Comparison of ENCODE assay signal across 19 cellular contexts in genomic region chr3:51676102-51676640, GRCh38. TPM values are rescaled to one million over a fixed set of nuclear protein-coding genes. Genes with fewer than 3 reads are reported as not detected.
DNase-seq lines count a peak whose midpoint lies in the region; ATAC-seq and TF ChIP-seq lines count a peak whose summit lies in the region.
"Had no signal": no experiment of that assay in that cellular context is flagged by ENCODE, and none has a peak within 500 bp of the region (broad histone marks: within the 10 kb centered on the region; RNA-seq: fewer than 3 reads in every experiment).

No MANE protein-coding gene starts in this region.

- no peak overlapping the region for H3K27ac ChIP-seq in left ventricle myocardium inferior (replicated peaks)
- no peak overlapping the region for H3K27ac ChIP-seq in right atrium auricular region
- H3K27ac ChIP-seq: prostate gland, testis, VCaP had no signal

- in situ Hi-C loops in HAP-1 (cut with MboI; ENCODE audit: low sequenced_read_pairs) = no loop called here

- ATAC-seq in naive thymus-derived CD8-positive, alpha-beta T cell = no peak
- ATAC-seq: left cardiac atrium had no signal

- H3K4me3 Mint-ChIP-seq in activated T-helper 1 cell treated with anti-CD3 and anti-CD28 coated beads, Interleukin-12 subunit alpha, Interleukin-12 subunit beta, Interleukin-2, Interleukin-4 antibody, amounts not matched to agents 30 ng/mL and 10 ng/mL and 1 ng/mL, durations not matched to agents 14 hours and 24 hours and 36 hours = no peak overlapping the region
- H3K4me3 Mint-ChIP-seq in naive thymus-derived CD8-positive, alpha-beta T cell = peak overlapping the region in 6 of 10 donors; percentile 40 to 62 (median 56)
- H3K4me3 Mint-ChIP-seq: HFFc6, nephron progenitor cell had no signal

- H3K27ac Mint-ChIP-seq in activated T-helper 1 cell treated with anti-CD3 and anti-CD28 coated beads, Interleukin-12 subunit alpha, Interleukin-12 subunit beta, Interleukin-2, Interleukin-4 antibody, amounts not matched to agents 30 ng/mL and 10 ng/mL and 1 ng/mL, durations not matched to agents 14 hours and 24 hours and 36 hours = peak overlapping the region; percentile 85
- H3K27ac Mint-ChIP-seq in naive thymus-derived CD8-positive, alpha-beta T cell = peak overlapping the region in 9 of 10 donors; percentile 25 to 92 (median 61)
- H3K27ac Mint-ChIP-seq: nephron progenitor cell had no signal

- H3K36me3 Mint-ChIP-seq in activated T-helper 1 cell treated with anti-CD3 and anti-CD28 coated beads, Interleukin-12 subunit alpha, Interleukin-12 subunit beta, Interleukin-2, Interleukin-4 antibody, amounts not matched to agents 30 ng/mL and 10 ng/mL and 1 ng/mL, durations not matched to agents 14 hours and 24 hours and 36 hours (ENCODE audit: low read depth) = peaks cover 24% of the 10 kb centered on the region
- H3K36me3 Mint-ChIP-seq in naive thymus-derived CD8-positive, alpha-beta T cell = peaks cover 0 to 22% (median 7%) of the 10 kb centered on the region in 3 donors

- H3K27me3 Mint-ChIP-seq in activated T-helper 1 cell treated with anti-CD3 and anti-CD28 coated beads, Interleukin-12 subunit alpha, Interleukin-12 subunit beta, Interleukin-2, Interleukin-4 antibody, amounts not matched to agents 30 ng/mL and 10 ng/mL and 1 ng/mL, durations not matched to agents 14 hours and 24 hours and 36 hours (ENCODE audit: insufficient read depth) = no peaks in the 10 kb centered on the region
- H3K27me3 Mint-ChIP-seq in naive thymus-derived CD8-positive, alpha-beta T cell = no peaks in the 10 kb centered on the region

- POLR2A ChIA-PET in naive thymus-derived CD8-positive, alpha-beta T cell (lab: Charles Lee) = interaction anchor here (0.6 kb wide), 2 partner anchors 142 to 176 kb away, joined by 3 to 4 read pairs; no protein-coding TSS in a partner anchor

- H3K27me3 ChIP-seq in left ventricle myocardium inferior (ENCODE audit: low read depth) (no peaks in the 10 kb centered on the region), right atrium auricular region (no peaks in the 10 kb centered on the region), HAP-1 (ENCODE audit: low read depth) (no peaks in the 10 kb centered on the region)
- H3K27me3 ChIP-seq: testis had no signal

- TF ChIP-seq CTCF in left ventricle myocardium inferior (IDR thresholded peaks at IDR 0.05; ENCODE audit: borderline replicate concordance) (no peak), right atrium auricular region (IDR thresholded peaks at IDR 0.05) (no peak)

- peaks cover 86% of the 10 kb centered on the region for H3K4me1 Mint-ChIP-seq in activated T-helper 1 cell treated with anti-CD3 and anti-CD28 coated beads, Interleukin-12 subunit alpha, Interleukin-12 subunit beta, Interleukin-2, Interleukin-4 antibody, amounts not matched to agents 30 ng/mL and 10 ng/mL and 1 ng/mL, durations not matched to agents 14 hours and 24 hours and 36 hours (ENCODE audit: low read depth)
- peaks cover 58 to 96% (median 91%) of the 10 kb centered on the region in 4 donors for H3K4me1 Mint-ChIP-seq in naive thymus-derived CD8-positive, alpha-beta T cell

- H3K9me3 ChIP-seq in left ventricle myocardium inferior (replicated peaks) (no peaks in the 10 kb centered on the region), right atrium auricular region (no peaks in the 10 kb centered on the region), HAP-1 (no peaks in the 10 kb centered on the region)
- H3K9me3 ChIP-seq: prostate gland, testis had no signal

- H3K36me3 ChIP-seq in left ventricle myocardium inferior (peaks cover 24% of the 10 kb centered on the region), right atrium auricular region (peaks cover 24% of the 10 kb centered on the region), HAP-1 (replicated peaks) (peaks cover 11% of the 10 kb centered on the region; the same call in 1 of the 2 replicates)
- H3K36me3 ChIP-seq: prostate gland had no signal

- no peaks in the 10 kb centered on the region for H3K9me3 Mint-ChIP-seq in activated T-helper 1 cell treated with anti-CD3 and anti-CD28 coated beads, Interleukin-12 subunit alpha, Interleukin-12 subunit beta, Interleukin-2, Interleukin-4 antibody, amounts not matched to agents 30 ng/mL and 10 ng/mL and 1 ng/mL, durations not matched to agents 14 hours and 24 hours and 36 hours
- no peaks in the 10 kb centered on the region for H3K9me3 Mint-ChIP-seq in naive thymus-derived CD8-positive, alpha-beta T cell
- H3K9me3 Mint-ChIP-seq: HFFc6, nephron progenitor cell had no signal

- no peak overlapping the region for H3K4me3 ChIP-seq in left ventricle myocardium inferior
- H3K4me3 ChIP-seq in right atrium auricular region = no peak overlapping the region
- H3K4me3 ChIP-seq in HAP-1 = no peak overlapping the region
- H3K4me3 ChIP-seq: prostate gland, smooth muscle cell, testis had no signal

- DNase-seq in left ventricle myocardium inferior (peak; percentile 2), right atrium auricular region (ENCODE audit: low spot score) (no peak), HAP-1 (ENCODE audit: low spot score in 2 of 2) (no peak), superior temporal gyrus (ENCODE audit: extremely low spot score) (no peak)
- no peak for DNase-seq in activated T-helper 1 cell treated with anti-CD3 and anti-CD28 coated beads, Interleukin-12 subunit alpha, Interleukin-12 subunit beta, Interleukin-2, Interleukin-4 antibody, amounts not matched to agents 30 ng/mL and 10 ng/mL and 1 ng/mL, durations not matched to agents 14 hours and 24 hours and 36 hours (ENCODE audit: low spot score)
- DNase-seq in naive thymus-derived CD8-positive, alpha-beta T cell = no peak
- DNase-seq in stimulated activated CD4-positive, alpha-beta T cell treated with anti-CD3 and anti-CD28 coated beads, Interleukin-4, amount 100 ng/mL, for 1 hour = no peak
- DNase-seq: COR-L47, HFFc6, left cardiac atrium, NCI-H1694 treated with DMSO at 0.1 percent for 48 hours, NCI-H774, nephron progenitor cell, SIG-M5, testis had no signal

- peaks cover 77% of the 10 kb centered on the region for H3K4me1 ChIP-seq in left ventricle myocardium inferior
- H3K4me1 ChIP-seq in right atrium auricular region = peaks cover 0 to 61% of the 10 kb centered on the region in 2 donors
- peaks cover 8% of the 10 kb centered on the region for H3K4me1 ChIP-seq in HAP-1

- intact Hi-C loops in left ventricle myocardium inferior (cut with micrococcal nuclease) = no loop called here
- intact Hi-C loops in activated T-helper 1 cell treated with anti-CD3 and anti-CD28 coated beads, Interleukin-12 subunit alpha, Interleukin-12 subunit beta, Interleukin-2, Interleukin-4 antibody, amounts not matched to agents 30 ng/mL and 10 ng/mL and 1 ng/mL, durations not matched to agents 14 hours and 24 hours and 36 hours (cut with micrococcal nuclease) = no loop called here

RNA-seq across cellular contexts. Expression of gene TEX264, which starts 5.1 kb away (rescaled TPM):
- total RNA-seq in left ventricle myocardium inferior (33.9 TPM), right atrium auricular region (10 to 100 TPM; 55.9 to 62.3 TPM)
- total RNA-seq in activated T-helper 1 cell treated with anti-CD3 and anti-CD28 coated beads, Interleukin-12 subunit alpha, Interleukin-12 subunit beta, Interleukin-2, Interleukin-4 antibody, amounts not matched to agents 30 ng/mL and 10 ng/mL and 1 ng/mL, durations not matched to agents 14 hours and 24 hours and 36 hours = 50.3 and 52.0 TPM in 2 replicates
- total RNA-seq in naive thymus-derived CD8-positive, alpha-beta T cell = 10 to 100 TPM; 37.4 to 39.7 TPM
- polyA plus RNA-seq in naive thymus-derived CD8-positive, alpha-beta T cell = 10 to 100 TPM; 84.5 to 95.7 (median 85.3) TPM

RNA-seq across cellular contexts. Expression of gene GRM2, which starts 30.7 kb away (rescaled TPM):
- total RNA-seq in left ventricle myocardium inferior = 0.41 TPM
- total RNA-seq in right atrium auricular region = under 1 TPM; 0.16 to 0.19 TPM
- total RNA-seq in activated T-helper 1 cell treated with anti-CD3 and anti-CD28 coated beads, Interleukin-12 subunit alpha, Interleukin-12 subunit beta, Interleukin-2, Interleukin-4 antibody, amounts not matched to agents 30 ng/mL and 10 ng/mL and 1 ng/mL, durations not matched to agents 14 hours and 24 hours and 36 hours = 0.96 and 1.0 TPM in 2 replicates
- total RNA-seq in naive thymus-derived CD8-positive, alpha-beta T cell = 1 to 10 TPM; 2.9 to 5.0 TPM
- polyA plus RNA-seq in naive thymus-derived CD8-positive, alpha-beta T cell = under 1 TPM in 1 of 3 donors, not detected in 2; 0.09 TPM
- total RNA-seq: Daoy had no signal
